Comparison of ENCODE assay signal across 23 cellular contexts in genomic region chr5:132561601-132562000, GRCh38. TPM values are rescaled to one million over a fixed set of nuclear protein-coding genes. Genes with fewer than 3 reads are reported as not detected.
A peak's percentile ranks its signal among the peaks of the same experiment; 100 is the strongest.
DNase-seq lines count a peak whose midpoint lies in the region; ATAC-seq, FAIRE-seq and TF ChIP-seq lines count a peak whose summit lies in the region.
"Had no signal": no experiment of that assay in that cellular context is flagged by ENCODE, and none has a peak within 500 bp of the region (broad histone marks: within the 10 kb centered on the region; RNA-seq: fewer than 3 reads in every experiment).

No MANE protein-coding gene starts in this region.

- no peak for ATAC-seq in GM21723 (IDR thresholded peaks at IDR 0.05; ENCODE audit: unreplicated experiment)

- H3K27ac Mint-ChIP-seq in astrocyte (ENCODE audit: unreplicated experiment), result no peak overlapping the region
- H3K27ac Mint-ChIP-seq: CD4-positive, alpha-beta T cell had no signal

- H4K20me1 ChIP-seq in astrocyte (ENCODE audit: insufficient read depth, low read length), result no peaks in the 10 kb centered on the region

- TF ChIP-seq CTCF in astrocyte (IDR thresholded peaks at IDR 0.05; ENCODE audit: insufficient read depth, low read depth, low read length), result no peak

- H3K9me3 ChIP-seq in astrocyte (ENCODE audit: insufficient read depth, low read depth, low read length), result no peaks in the 10 kb centered on the region
- H3K9me3 ChIP-seq: BE2C, SJSA1 had no signal

- no peak overlapping the region for H2AFZ ChIP-seq in astrocyte (ENCODE audit: low read depth, low read length)
- H2AFZ ChIP-seq: PC-9 had no signal

- H3K9me3 Mint-ChIP-seq in astrocyte (ENCODE audit: unreplicated experiment), result peaks cover 5% of the 10 kb centered on the region

- DNase-seq in NK-92 treated with Interleukin-12 subunit alpha and Interleukin-12 subunit beta, amount 100 ng/mL, for 24 hours (lab: John Stamatoyannopoulos, UW), result peak; percentile 24
- DNase-seq in NK-92 (lab: John Stamatoyannopoulos, UW; ENCODE audit: unreplicated experiment) (no peak), astrocyte (ENCODE audit: low read depth) (peak; percentile 9), NCI-H2029 (lab: John Stamatoyannopoulos, UW) (no peak), NCI-H1105 treated with DMSO at 0.1 percent for 48 hours (lab: John Stamatoyannopoulos, UW) (no peak)
- DNase-seq in stimulated activated CD4-positive, alpha-beta T cell treated with anti-CD3 and anti-CD28 coated beads, Interleukin-1b, Interleukin-23, amount 100 ng/mL, for 48 hours, result peak; percentile 8
- no peak for DNase-seq in stimulated activated CD4-positive, alpha-beta T cell treated with anti-CD3 and anti-CD28 coated beads, Interleukin-4, amount 100 ng/mL, for 24 hours
- DNase-seq: BE2C; CD4-positive, alpha-beta T cell; KBM-7; NCI-H1436 treated with DMSO at 0.1 percent for 48 hours; NCI-H2081; NCI-H510A; NCI-H774; PC-9 had no signal

- peaks cover 2% of the 10 kb centered on the region for H3K4me1 Mint-ChIP-seq in astrocyte (ENCODE audit: low read depth, unreplicated experiment)

- H3K4me3 ChIP-seq in astrocyte (ENCODE audit: insufficient read depth, low read depth, low read length), result no peak overlapping the region
- H3K4me3 ChIP-seq: PC-9, SJSA1 had no signal

- no peaks in the 10 kb centered on the region for H3K36me3 ChIP-seq in astrocyte (ENCODE audit: insufficient read depth, low read length)

- no peak overlapping the region for H3K9ac ChIP-seq in astrocyte (ENCODE audit: low read length)

- no peaks in the 10 kb centered on the region for H3K27me3 ChIP-seq in astrocyte (ENCODE audit: insufficient read depth, low read length)
- H3K27me3 ChIP-seq: BE2C, SJSA1 had no signal

- no peak overlapping the region for H3K4me3 Mint-ChIP-seq in astrocyte (ENCODE audit: unreplicated experiment)
- H3K4me3 Mint-ChIP-seq: CD4-positive, alpha-beta T cell had no signal

- H3K4me1 ChIP-seq in astrocyte (ENCODE audit: insufficient read depth, low read length), result peaks cover 3% of the 10 kb centered on the region
- H3K4me1 ChIP-seq: BE2C had no signal

- FAIRE-seq in astrocyte (lab: Jason Lieb, UNC), result no peak
- FAIRE-seq: GM18507, HTR-8/SVneo had no signal

- peaks cover 14% of the 10 kb centered on the region for H3K79me2 ChIP-seq in astrocyte (ENCODE audit: insufficient read depth, low read length)

- H3K4me2 ChIP-seq in astrocyte (ENCODE audit: low read length), result peak overlapping the region; percentile 12
- H3K4me2 ChIP-seq: PC-9 had no signal

- H3K36me3 Mint-ChIP-seq in astrocyte (ENCODE audit: low read depth, unreplicated experiment), result peaks cover 5% of the 10 kb centered on the region

- H3K27ac ChIP-seq in astrocyte (ENCODE audit: low read depth, low read length), result peak overlapping the region; percentile 10
- H3K27ac ChIP-seq: 22Rv1, HL-60, PC-9, SJSA1 had no signal

- H3K27me3 Mint-ChIP-seq in astrocyte (ENCODE audit: low read depth, unreplicated experiment), result no peaks in the 10 kb centered on the region
- H3K27me3 Mint-ChIP-seq: CD4-positive, alpha-beta T cell had no signal

RNA-seq across cellular contexts. Expression of gene RAD50, which starts 4.8 kb away (rescaled TPM):
- 26.1 and 26.8 TPM in 2 replicates for total RNA-seq in astrocyte

RNA-seq across cellular contexts. Expression of gene IL5, which starts 18.3 kb away (rescaled TPM):
- total RNA-seq in astrocyte, result not detected in 2 replicates
- total RNA-seq: CD4-positive, alpha-beta T cell; G401; H4; PC-9; SJSA1 had no signal

Comparison
In these comparisons a context has a peak if more than half of its experiments do, and no peak if none do; other contexts are left out.
1. DNase-seq: peak in NK-92 treated with Interleukin-12 subunit alpha and Interleukin-12 subunit beta, amount 100 ng/mL, for 24 hours (single experiment), stimulated activated CD4-positive, alpha-beta T cell treated with anti-CD3 and anti-CD28 coated beads, Interleukin-1b, Interleukin-23, amount 100 ng/mL, for 48 hours (single experiment) and astrocyte (single experiment); none in NK-92 (single experiment), stimulated activated CD4-positive, alpha-beta T cell treated with anti-CD3 and anti-CD28 coated beads, Interleukin-4, amount 100 ng/mL, for 24 hours (single experiment), NCI-H2029 (single experiment) and NCI-H1105 treated with DMSO at 0.1 percent for 48 hours (single experiment).